Comparison of ENCODE assay signal across 8 cellular contexts in genomic region chr4:158722917-158723793, GRCh38. TPM values are rescaled to one million over a fixed set of nuclear protein-coding genes. Genes with fewer than 3 reads are reported as not detected.
DNase-seq lines count a peak whose midpoint lies in the region; ATAC-seq and TF ChIP-seq lines count a peak whose summit lies in the region.

TSS of gene PPID (minus strand) at chr4:158723396. CDS start at chr4:158723288, 108 bp downstream.

- peaks cover 20% of the 10 kb centered on the region for H3K36me3 ChIP-seq in Panc1 (ENCODE audit: control insufficient read depth, insufficient read depth, low read length)
- peaks cover 0 to 31% (median 23%) of the 10 kb centered on the region in 4 donors for H3K36me3 ChIP-seq in esophagus muscularis mucosa
- H3K36me3 ChIP-seq in muscle layer of duodenum (ENCODE audit: control insufficient read depth in 1 of 2, insufficient read depth in 2 of 2, low read length in 2 of 2): peaks cover 20 to 22% of the 10 kb centered on the region in 2 donors

- intact Hi-C loops in Panc1 (cut with micrococcal nuclease; ENCODE audit: unreplicated experiment): no loop called here
- intact Hi-C loops in esophagus muscularis mucosa (cut with DNase I): loop anchor here (5.0 to 10.0 kb wide), 3 partner anchors 44 to 479 kb away; partner anchors contain the start of gene FNIP2

- 0% methylated on average over 37 of the region's 65 CpGs for WGBS in esophagus muscularis mucosa

- H3K4me3 Mint-ChIP-seq in activated T-cell treated with anti-CD3 and anti-CD28 coated beads, Interleukin-2, amount 50 U/mL, for 72 hours: peak within 1 kb of the TSS; percentile 94 to 96

- H3K4me3 ChIP-seq in Jurkat, Clone E6-1 (ENCODE audit: low read length): peak within 1 kb of the TSS; percentile 92
- H3K4me3 ChIP-seq in Panc1 (ENCODE audit: low read depth in 2 of 2, low read length in 2 of 2): peak within 1 kb of the TSS; percentile 89 to 95
- H3K4me3 ChIP-seq in esophagus muscularis mucosa: peak within 1 kb of the TSS; percentile 79 to 91 (median 88)
- H3K4me3 ChIP-seq in muscle layer of duodenum (ENCODE audit: low read depth in 1 of 2, low read length in 2 of 2): peak within 1 kb of the TSS; percentile 96 to 99

- H3K9me3 ChIP-seq in Panc1 (ENCODE audit: control insufficient read depth, insufficient read depth, low read depth, low read length) (no peaks in the 10 kb centered on the region), esophagus muscularis mucosa (no peaks in the 10 kb centered on the region), muscle layer of duodenum (ENCODE audit: control insufficient read depth in 1 of 2, low read length in 2 of 2) (no peaks in the 10 kb centered on the region)

- CTCF ChIA-PET in Panc1 (lab: Charles Lee): no interaction called here

- TF ChIP-seq CTCF in Panc1 (IDR thresholded peaks at IDR 0.05) (no peak), esophagus muscularis mucosa (IDR thresholded peaks at IDR 0.05) (no peak)

- ATAC-seq in GM21717 (IDR thresholded peaks at IDR 0.05; ENCODE audit: unreplicated experiment): peak; percentile 96
- peak; percentile 99 for ATAC-seq in Panc1
- ATAC-seq in activated T-cell treated with anti-CD3 and anti-CD28 coated beads, Interleukin-2, amount 50 U/mL, for 72 hours (replicated peaks in 1 of 2): peak; percentile 87 to 96

- POLR2A ChIA-PET in Panc1 (lab: Charles Lee): no interaction called here

- in situ Hi-C loops in Panc1 (cut with HindIII; ENCODE audit: low pct_unique_long_range_greater_than_20kb, low sequenced_read_pairs): no loop called here

- H3K27ac ChIP-seq in Panc1 (ENCODE audit: low read length) (peak within 1 kb of the TSS; percentile 94), esophagus muscularis mucosa (replicated peaks in 1 of 4) (peak within 1 kb of the TSS; percentile 88 to 95 (median 91)), muscle layer of duodenum (ENCODE audit: low read length) (peak within 1 kb of the TSS; percentile 94)

- TF ChIP-seq EP300 in esophagus muscularis mucosa (IDR thresholded peaks at IDR 0.05): no peak

- peaks cover 15% of the 10 kb centered on the region for H3K27me3 Mint-ChIP-seq in activated T-cell treated with anti-CD3 and anti-CD28 coated beads, Interleukin-2, amount 50 U/mL, for 72 hours (ENCODE audit: low read depth)

- peaks cover 51% of the 10 kb centered on the region for H3K4me1 Mint-ChIP-seq in activated T-cell treated with anti-CD3 and anti-CD28 coated beads, Interleukin-2, amount 50 U/mL, for 72 hours (ENCODE audit: low read depth)

- H3K4me1 ChIP-seq in Panc1 (ENCODE audit: control insufficient read depth, insufficient read depth, low read length) (no peaks in the 10 kb centered on the region; the same call in 1 of the 2 replicates), esophagus muscularis mucosa (peaks cover 14 to 24% (median 20%) of the 10 kb centered on the region in 4 donors), muscle layer of duodenum (ENCODE audit: control insufficient read depth in 1 of 2, insufficient read depth in 2 of 2, low read length in 2 of 2) (peaks cover 0 to 11% of the 10 kb centered on the region in 2 donors)

- peaks cover 16 to 23% of the 10 kb centered on the region in 2 donors for H3K36me3 Mint-ChIP-seq in activated T-cell treated with anti-CD3 and anti-CD28 coated beads, Interleukin-2, amount 50 U/mL, for 72 hours (ENCODE audit: insufficient read depth in 2 of 2)

- H3K27ac Mint-ChIP-seq in activated T-cell treated with anti-CD3 and anti-CD28 coated beads, Interleukin-2, amount 50 U/mL, for 72 hours: peak within 1 kb of the TSS; percentile 97

- DNase-seq in DMS53 (lab: John Stamatoyannopoulos, UW) (peak; percentile 93), Panc1 (ENCODE audit: low read depth, low spot score) (no peak), esophagus muscularis mucosa (ENCODE audit: extremely low spot score) (peak; percentile 95)
- DNase-seq in Jurkat, Clone E6-1 (ENCODE audit: low read depth, low spot score): peak; percentile 66
- DNase-seq in activated T-cell treated with anti-CD3 and anti-CD28 coated beads, Interleukin-2, amount 50 U/mL, for 72 hours: peak; percentile 85 to 88
- peak; percentile 74 for DNase-seq in stimulated activated CD8-positive, alpha-beta memory T cell treated with anti-CD3 and anti-CD28 coated beads, Interleukin-7, amount 100 ng/mL, for 24 hours (ENCODE audit: low read depth)

- H3K9me3 Mint-ChIP-seq in activated T-cell treated with anti-CD3 and anti-CD28 coated beads, Interleukin-2, amount 50 U/mL, for 72 hours: no peaks in the 10 kb centered on the region

- BruUV-seq in Panc1 (replicated peaks; lab: Mats Ljungman, UMichigan): no TSS peak

- peak; percentile 36 for TF ChIP-seq POLR2A in esophagus muscularis mucosa (IDR thresholded peaks at IDR 0.05; ENCODE audit: low read depth)

- no peaks in the 10 kb centered on the region for H3K27me3 ChIP-seq in Panc1 (ENCODE audit: control insufficient read depth, insufficient read depth, low read length)
- H3K27me3 ChIP-seq in esophagus muscularis mucosa: no peaks in the 10 kb centered on the region
- no peaks in the 10 kb centered on the region for H3K27me3 ChIP-seq in muscle layer of duodenum (ENCODE audit: low read depth, low read length)

RNA-seq across cellular contexts. Expression of gene PPID, which starts in this region (rescaled TPM):
- polyA plus RNA-seq in Jurkat, Clone E6-1 (2012; ENCODE audit: insufficient read depth, insufficient read length): 70.7 TPM
- total RNA-seq in Panc1 (2021; ENCODE audit: unreplicated experiment): 23.3 TPM
- 17.8 TPM for polyA plus RNA-seq in Panc1 (2012; ENCODE audit: insufficient read length)
- 10 to 100 TPM; 50.6 to 52.0 TPM for total RNA-seq in activated T-cell treated with anti-CD3 and anti-CD28 coated beads, Interleukin-2, amount 50 U/mL, for 72 hours
- 10 to 100 TPM; 17.1 to 29.0 (median 25.8) TPM for total RNA-seq in esophagus muscularis mucosa
